29 cellular contexts compared by ENCODE assay signal in the genomic region with DNA sequence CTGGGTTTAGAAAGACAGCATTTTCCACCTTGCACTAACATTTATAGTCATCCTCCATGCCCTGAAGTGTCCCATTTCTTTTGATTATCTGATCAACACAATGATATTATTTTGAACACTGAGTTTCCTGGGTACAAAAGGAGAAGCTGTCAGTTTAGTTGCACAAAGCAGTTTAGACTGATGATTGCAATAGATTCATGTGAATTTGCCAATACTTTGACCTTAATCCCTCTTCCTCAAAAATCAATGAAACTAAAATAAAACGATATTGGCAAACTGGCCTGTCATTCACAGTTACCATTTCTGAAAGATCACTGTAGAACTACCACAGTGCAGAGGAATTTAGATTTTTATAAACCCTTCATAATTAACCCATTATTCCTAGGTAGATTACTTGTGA. TPM values are rescaled to one million over a fixed set of nuclear protein-coding genes. Genes with fewer than 3 reads are reported as not detected.
"Had no signal": no experiment of that assay in that cellular context is flagged by ENCODE, and none has a peak within 500 bp of the region (broad histone marks: within the 10 kb centered on the region; RNA-seq: fewer than 3 reads in every experiment).

No MANE protein-coding gene starts in this region.

- DNase-seq: activated CD4-positive, alpha-beta T cell treated with anti-CD3 and anti-CD28 coated beads for 36 hours; activated CD4-positive, alpha-beta T cell treated with anti-CD3 and anti-CD28 coated beads, Interleukin-2, amount 50 U/mL, for 4 hours; activated CD4-positive, CD25-positive, alpha-beta regulatory T cell; activated effector memory CD4-positive, alpha-beta T cell treated with Interleukin-2 at 50 U/mL for 16 hours; activated naive CD4-positive, alpha-beta T cell treated with anti-CD3 and anti-CD28 coated beads for 36 hours; activated naive CD8-positive, alpha-beta T cell treated with anti-CD3 and anti-CD28 coated beads for 36 hours; adrenal gland; aorta; body of pancreas; dermis blood vessel endothelial cell; effector CD4-positive, alpha-beta T cell; foreskin keratinocyte; heart left ventricle; hypothalamus; immature natural killer cell; kidney; lower lobe of right lung; mesenchymal stem cell; naive thymus-derived CD8-positive, alpha-beta T cell; occipital lobe; posterior cingulate gyrus; right cardiac atrium; stimulated activated CD4-positive, alpha-beta T cell treated with anti-CD3 and anti-CD28 coated beads, Interleukin-15, amount 100 ng/mL, for 24 hours; stimulated activated CD4-positive, alpha-beta T cell treated with anti-CD3 and anti-CD28 coated beads, Interleukin-2, amount 100 ng/mL, for 24 hours; stimulated activated naive B cell treated with anti-CD40 and anti-IgM and Interleukin-4, amounts not matched to agents 10 μg/mL and 1 μg/mL and 100 μg/mL, for 72 hours; stomach; thyroid gland; upper lobe of left lung had no signal

- FAIRE-seq: colon, kidney had no signal

RNA-seq across cellular contexts. Expression of a gene that starts 34.2 kb away (rescaled TPM):
- polyA plus RNA-seq: foreskin keratinocyte had no signal
